12 cellular contexts compared by ENCODE assay signal in the genomic region with DNA sequence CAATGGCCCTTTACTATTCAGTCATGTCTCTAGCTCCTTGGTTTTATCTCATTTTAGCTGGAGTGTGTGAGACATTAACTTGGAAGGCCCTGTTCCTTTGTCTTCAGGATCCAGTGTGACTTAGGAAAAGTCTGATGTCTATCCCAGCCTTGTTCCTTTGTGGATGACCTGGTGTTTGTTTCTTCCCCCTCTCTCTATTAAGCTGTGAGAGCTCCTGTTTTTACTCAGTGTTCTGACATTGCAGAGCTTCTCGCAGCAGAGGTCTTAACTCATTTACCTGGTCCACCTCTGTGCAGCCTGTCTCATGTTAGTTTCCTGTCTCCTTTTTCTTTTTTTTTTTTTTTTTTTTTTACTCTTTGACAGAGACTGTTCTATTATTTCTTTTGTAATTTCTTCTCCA. TPM values are rescaled to one million over a fixed set of nuclear protein-coding genes. Genes with fewer than 3 reads are reported as not detected.
DNase-seq lines count a peak whose midpoint lies in the region; ATAC-seq, FAIRE-seq and TF ChIP-seq lines count a peak whose summit lies in the region.
"Had no signal": no experiment of that assay in that cellular context is flagged by ENCODE, and none has a peak within 500 bp of the region (broad histone marks: within the 10 kb centered on the region; RNA-seq: fewer than 3 reads in every experiment).

No MANE protein-coding gene starts in this region.

- no peaks in the 10 kb centered on the region for H3K27me3 ChIP-seq in CD4-positive, alpha-beta memory T cell (ENCODE audit: insufficient read depth, low read length)
- no peaks in the 10 kb centered on the region for H3K27me3 ChIP-seq in gastrocnemius medialis
- no peaks in the 10 kb centered on the region for H3K27me3 ChIP-seq in sigmoid colon
- H3K27me3 ChIP-seq: Peyer's patch had no signal

- peak overlapping the region; percentile 55 to 97 (median 85) for H3K27ac Mint-ChIP-seq in CD4-positive, alpha-beta memory T cell
- H3K27ac Mint-ChIP-seq in activated naive CD8-positive, alpha-beta T cell treated with anti-CD3 and anti-CD28 coated beads, Interleukin-2, amount 10 ng/mL, durations not matched to agents 7 days and 5 days, result peak overlapping the region; percentile 100

- TF ChIP-seq EP300 in sigmoid colon (IDR thresholded peaks at IDR 0.05), result no peak

- H3K9me3 Mint-ChIP-seq in CD4-positive, alpha-beta memory T cell, result peaks cover 0 to 4% (median 0%) of the 10 kb centered on the region in 8 donors
- no peaks in the 10 kb centered on the region for H3K9me3 Mint-ChIP-seq in activated naive CD8-positive, alpha-beta T cell treated with anti-CD3 and anti-CD28 coated beads, Interleukin-2, amount 10 ng/mL, durations not matched to agents 7 days and 5 days

- intact Hi-C loops in CD4-positive, alpha-beta memory T cell (cut with micrococcal nuclease), result loop anchor here (5.0 kb wide), 2 partner anchors 152 to 377 kb away; a partner anchor contains a TSS
- intact Hi-C loops in gastrocnemius medialis (cut with DNase I; ENCODE audit: low total_unique reads), result loop anchor here (10.0 kb wide), 1 partner anchor 375 kb away; a partner anchor contains a TSS
- intact Hi-C loops in sigmoid colon (cut with DNase I), result loop anchor here (5.0 kb wide), 1 partner anchor 68 kb away; no protein-coding TSS in a partner anchor

- H3K9me3 ChIP-seq in CD4-positive, alpha-beta memory T cell (ENCODE audit: control insufficient read depth in 1 of 2, low read length in 2 of 2), result no peaks in the 10 kb centered on the region
- H3K9me3 ChIP-seq in gastrocnemius medialis (no peaks in the 10 kb centered on the region), sigmoid colon (no peaks in the 10 kb centered on the region)
- H3K9me3 ChIP-seq: Peyer's patch, psoas muscle had no signal

- CTCF ChIA-PET in CD4-positive, alpha-beta memory T cell (lab: Charles Lee; ENCODE audit: partially characterized antibody), result interaction anchor here (0.7 to 11.3 kb wide), 8 partner anchors 9 to 258 kb away, joined by 3 to 137 read pairs (median 4); no protein-coding TSS in a partner anchor

- DNase-seq in CD4-positive, alpha-beta memory T cell, result no peak
- DNase-seq in GM19239 (ENCODE audit: insufficient read length, low spot score) (no peak), gastrocnemius medialis (no peak), DMS153 (lab: John Stamatoyannopoulos, UW) (no peak), sigmoid colon (no peak), GOT3 (lab: John Stamatoyannopoulos, UW) (no peak)
- DNase-seq in activated naive CD8-positive, alpha-beta T cell treated with anti-CD3 and anti-CD28 coated beads, Interleukin-2, amount 10 ng/mL, durations not matched to agents 7 days and 5 days, result no peak
- DNase-seq: activated CD8-positive, alpha-beta memory T cell treated with anti-CD3 and anti-CD28 coated beads for 24 hours; anterior cingulate cortex; Peyer's patch; stimulated activated CD4-positive, alpha-beta T cell treated with anti-CD3 and anti-CD28 coated beads, Interleukin-2, amount 100 ng/mL, for 24 hours had no signal

- in situ Hi-C loops in gastrocnemius medialis (cut with MboI; ENCODE audit: low sequenced_read_pairs in 4 of 4), result loop anchor here in 2 of 4 donors (10.0 to 25.0 kb wide), 3 partner anchors 65 to 407 kb away; a partner anchor contains a TSS

- POLR2A ChIA-PET in CD4-positive, alpha-beta memory T cell (lab: Charles Lee; ENCODE audit: partially characterized antibody), result interaction anchor here (0.7 to 22.4 kb wide), 9 partner anchors 9 to 113 kb away, joined by 3 to 562 read pairs (median 5); no protein-coding TSS in a partner anchor
- POLR2A ChIA-PET in activated naive CD8-positive, alpha-beta T cell treated with anti-CD3 and anti-CD28 coated beads, Interleukin-2, amount 10 ng/mL, durations not matched to agents 7 days and 5 days (lab: Charles Lee), result interaction anchor here (0.6 to 19.8 kb wide), 5 partner anchors 8 to 67 kb away, joined by 4 to 390 read pairs (median 11); a partner anchor contains a TSS

- peak overlapping the region in 6 of 8 donors; percentile 41 to 74 (median 52) for H3K4me3 Mint-ChIP-seq in CD4-positive, alpha-beta memory T cell
- peak overlapping the region; percentile 34 for H3K4me3 Mint-ChIP-seq in activated naive CD8-positive, alpha-beta T cell treated with anti-CD3 and anti-CD28 coated beads, Interleukin-2, amount 10 ng/mL, durations not matched to agents 7 days and 5 days

- peak; percentile 35 for FAIRE-seq in GM19239 (lab: Jason Lieb, UNC)

- no peak overlapping the region for H3K4me3 ChIP-seq in CD4-positive, alpha-beta memory T cell (ENCODE audit: low read length in 2 of 2)
- H3K4me3 ChIP-seq in gastrocnemius medialis, result no peak overlapping the region
- no peak overlapping the region for H3K4me3 ChIP-seq in sigmoid colon
- H3K4me3 ChIP-seq: Peyer's patch, psoas muscle had no signal

- 82 to 91% methylated on average over 1 of the region's 1 CpG for WGBS in sigmoid colon, 2 donors

- H3K36me3 Mint-ChIP-seq in CD4-positive, alpha-beta memory T cell, result peaks cover 15 to 43% of the 10 kb centered on the region in 2 donors
- peaks cover 29% of the 10 kb centered on the region for H3K36me3 Mint-ChIP-seq in activated naive CD8-positive, alpha-beta T cell treated with anti-CD3 and anti-CD28 coated beads, Interleukin-2, amount 10 ng/mL, durations not matched to agents 7 days and 5 days

- H3K36me3 ChIP-seq in CD4-positive, alpha-beta memory T cell (ENCODE audit: insufficient read depth, low read length), result peaks cover 24% of the 10 kb centered on the region
- peaks cover 0 to 15% of the 10 kb centered on the region in 2 donors for H3K36me3 ChIP-seq in gastrocnemius medialis
- H3K36me3 ChIP-seq in sigmoid colon, result peaks cover 0 to 24% (median 0%) of the 10 kb centered on the region in 4 donors

- no peak for TF ChIP-seq CTCF in gastrocnemius medialis (IDR thresholded peaks at IDR 0.05 in 4 of 5, conservative IDR thresholded peaks at IDR 0.05 in 1 of 5)
- no peak for TF ChIP-seq CTCF in sigmoid colon (IDR thresholded peaks at IDR 0.05)

- H3K27ac ChIP-seq in CD4-positive, alpha-beta memory T cell (ENCODE audit: low read depth, low read length), result no peak overlapping the region
- H3K27ac ChIP-seq in gastrocnemius medialis, result peak overlapping the region; percentile 95 to 100 (median 97)
- H3K27ac ChIP-seq in sigmoid colon, result peak overlapping the region in 2 of 4 donors; percentile 33 to 92
- H3K27ac ChIP-seq: psoas muscle had no signal

- H3K4me1 Mint-ChIP-seq in CD4-positive, alpha-beta memory T cell, result peaks cover 50 to 92% (median 71%) of the 10 kb centered on the region in 4 donors
- peaks cover 68% of the 10 kb centered on the region for H3K4me1 Mint-ChIP-seq in activated naive CD8-positive, alpha-beta T cell treated with anti-CD3 and anti-CD28 coated beads, Interleukin-2, amount 10 ng/mL, durations not matched to agents 7 days and 5 days

- H3K27me3 Mint-ChIP-seq in CD4-positive, alpha-beta memory T cell, result no peaks in the 10 kb centered on the region
- H3K27me3 Mint-ChIP-seq in activated naive CD8-positive, alpha-beta T cell treated with anti-CD3 and anti-CD28 coated beads, Interleukin-2, amount 10 ng/mL, durations not matched to agents 7 days and 5 days, result no peaks in the 10 kb centered on the region

- TF ChIP-seq POLR2A in gastrocnemius medialis (IDR thresholded peaks at IDR 0.05) (no peak), sigmoid colon (IDR thresholded peaks at IDR 0.05) (no peak)

- H3K4me1 ChIP-seq in CD4-positive, alpha-beta memory T cell (ENCODE audit: insufficient read depth, low read length), result peaks cover 79% of the 10 kb centered on the region
- H3K4me1 ChIP-seq in gastrocnemius medialis (peaks cover 91 to 92% of the 10 kb centered on the region in 2 donors), sigmoid colon (peaks cover 0 to 72% (median 48%) of the 10 kb centered on the region in 4 donors)

- no peak for ATAC-seq in activated naive CD8-positive, alpha-beta T cell treated with anti-CD3 and anti-CD28 coated beads, Interleukin-2, amount 10 ng/mL, durations not matched to agents 7 days and 5 days (ENCODE audit: low read depth)
- no peak for ATAC-seq in gastrocnemius medialis
- ATAC-seq: psoas muscle had no signal

RNA-seq across cellular contexts. Expression of a gene that starts 43.1 kb away (rescaled TPM):
- 100 to 1,000 TPM; 197 to 202 TPM for total RNA-seq in CD4-positive, alpha-beta memory T cell
- polyA plus RNA-seq in CD4-positive, alpha-beta memory T cell, result 10 to 100 TPM; 22.0 to 82.2 TPM
- total RNA-seq in activated naive CD8-positive, alpha-beta T cell treated with anti-CD3 and anti-CD28 coated beads, Interleukin-2, amount 10 ng/mL, durations not matched to agents 7 days and 5 days, result 100 to 1,000 TPM; 230 to 252 TPM
- total RNA-seq in gastrocnemius medialis, result 10 to 100 TPM; 18.3 to 50.2 (median 32.9) TPM
- total RNA-seq in sigmoid colon, result 10 to 100 TPM; 18.7 to 28.0 (median 24.5) TPM
- polyA plus RNA-seq in sigmoid colon, result 10 to 100 TPM; 23.4 to 71.9 (median 48.6) TPM
